ENCODE assay signal across 17 cellular contexts in the genomic region with DNA sequence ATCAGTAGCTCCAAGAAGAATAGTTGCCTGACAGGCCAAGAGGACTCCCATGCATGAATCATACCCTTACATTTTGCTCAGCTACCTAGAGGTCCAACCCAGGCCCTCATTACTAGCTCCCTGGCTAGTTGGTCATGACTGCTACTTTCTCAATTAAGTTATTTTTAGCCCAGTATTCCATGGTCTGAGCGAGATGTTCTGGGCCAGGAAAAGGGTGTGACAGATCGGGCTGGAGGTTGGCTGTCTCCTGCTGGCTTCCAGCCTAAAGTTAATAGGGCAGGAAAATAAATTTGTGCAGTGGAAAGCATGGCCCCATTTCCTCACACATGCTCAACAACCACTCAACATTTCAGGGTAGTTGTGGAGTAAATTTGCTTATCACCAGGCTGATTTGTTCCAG.
DNase-seq lines count a peak whose midpoint lies in the region; ATAC-seq and TF ChIP-seq lines count a peak whose summit lies in the region.
"Had no signal": no experiment of that assay in that cellular context is flagged by ENCODE, and none has a peak within 500 bp of the region (broad histone marks: within the 10 kb centered on the region; RNA-seq: fewer than 3 reads in every experiment).

No MANE protein-coding gene starts in this region.

- H3K4me3 ChIP-seq in fibroblast of the aortic adventitia (ENCODE audit: low read depth, low read length): no peak overlapping the region
- H3K4me3 ChIP-seq: A549, BLaER1, Peyer's patch, SK-N-MC had no signal

- ATAC-seq in Right ventricle myocardium inferior (peak; percentile 34), HG03159 (IDR thresholded peaks at IDR 0.05; ENCODE audit: unreplicated experiment) (no peak)
- ATAC-seq: A549; CD8-positive, alpha-beta T cell had no signal

- intact Hi-C loops in Right ventricle myocardium inferior (cut with DNase I): no loop called here
- intact Hi-C loops in cardiac septum (cut with DNase I): no loop called here

- DNase-seq in Right ventricle myocardium inferior (ENCODE audit: missing footprints) (no peak), cardiac septum (ENCODE audit: low spot score) (no peak), NCI-H446 treated with DMSO at 0.1 percent for 48 hours (lab: John Stamatoyannopoulos, UW) (peak; percentile 54), fibroblast of the aortic adventitia (ENCODE audit: low read depth) (peak; percentile 7), renal cortical epithelial cell (ENCODE audit: low read depth) (peak; percentile 45), NCI-H526 (lab: John Stamatoyannopoulos, UW) (no peak)
- DNase-seq: Calu3; CD8-positive, alpha-beta T cell; NCI-H1105; NCI-H2107; NCI-H524 treated with DMSO at 0.1 percent for 48 hours; Peyer's patch; SHP77 had no signal

- no peak for TF ChIP-seq CTCF in fibroblast of the aortic adventitia (IDR thresholded peaks at IDR 0.05; ENCODE audit: insufficient read depth, low read length)

Comparison
In these comparisons a context has a peak if more than half of its experiments do, and no peak if none do; other contexts are left out.
1. DNase-seq: peak in NCI-H446 treated with DMSO at 0.1 percent for 48 hours (single experiment), fibroblast of the aortic adventitia (single experiment) and renal cortical epithelial cell (single experiment); none in Right ventricle myocardium inferior (single experiment), cardiac septum (single experiment) and NCI-H526 (0 of 2).